In genomic region chr10:75235375-75236177, GRCh38 we compare ENCODE assay signal across 8 cellular contexts. TPM values are rescaled to one million over a fixed set of nuclear protein-coding genes. Genes with fewer than 3 reads are reported as not detected.
A peak's percentile ranks its signal among the peaks of the same experiment; 100 is the strongest.
DNase-seq lines count a peak whose midpoint lies in the region; ATAC-seq and TF ChIP-seq lines count a peak whose summit lies in the region.

COMTD1 (minus strand) TSS chr10:75235957; CDS start chr10:75235928, 29 bp downstream.

- POLR2A ChIA-PET in OCI-LY7 (lab: Charles Lee), result interaction anchor here (0.6 to 3.7 kb wide), 3 partner anchors 25 to 208 kb away, joined by 3 to 20 read pairs (median 3); partner anchors contain the start of gene VDAC2

- intact Hi-C loops in OCI-LY7 (cut with micrococcal nuclease; ENCODE audit: unreplicated experiment), result loop anchor here (1.0 to 10.0 kb wide), 5 partner anchors 47 to 993 kb away; partner anchors contain the start of gene SAMD8

- peak within 1 kb of the TSS; percentile 72 to 86 for H3K9ac ChIP-seq in mucosa of rectum (ENCODE audit: low read depth in 1 of 2, low read length in 2 of 2)

- TF ChIP-seq CTCF in OCI-LY7 (conservative IDR thresholded peaks at IDR 0.05; ENCODE audit: low read length), result peak; percentile 99
- TF ChIP-seq CTCF in epithelial cell of proximal tubule (conservative IDR thresholded peaks at IDR 0.05; ENCODE audit: low read depth, low read length), result peak; percentile 99

- peaks cover 4% of the 10 kb centered on the region; the same call in 1 of the 2 replicates for H4K20me1 ChIP-seq in OCI-LY7 (ENCODE audit: insufficient read depth, low read length)

- H3K4me3 ChIP-seq in OCI-LY7 (ENCODE audit: low read depth, low read length, poor library complexity, severe bottlenecking) (peak within 1 kb of the TSS; percentile 80), epithelial cell of proximal tubule (ENCODE audit: low read depth, low read length) (peak within 1 kb of the TSS; percentile 79), mucosa of rectum (ENCODE audit: low read length in 2 of 2) (peak within 1 kb of the TSS; percentile 70 to 77)

- H3K36me3 ChIP-seq in OCI-LY7 (ENCODE audit: insufficient read depth, low read length) (peaks cover 32% of the 10 kb centered on the region), mucosa of rectum (ENCODE audit: control insufficient read depth in 2 of 2, insufficient read depth in 2 of 2, low read length in 2 of 2) (peaks cover 19 to 23% of the 10 kb centered on the region in 2 donors)

- BruUV-seq in OCI-LY7 (replicated peaks; lab: Mats Ljungman, UMichigan), result no TSS peak

- CTCF ChIA-PET in OCI-LY7 (lab: Charles Lee; ENCODE audit: unreplicated experiment), result interaction anchor here (1.0 kb wide), 2 partner anchors 24 to 47 kb away, joined by 4 to 8 read pairs; partner anchors contain the start of gene VDAC2

- peak within 1 kb of the TSS; percentile 77 for H3K27ac ChIP-seq in OCI-LY7 (ENCODE audit: low read depth, low read length, poor library complexity, severe bottlenecking)
- H3K27ac ChIP-seq in mucosa of rectum (ENCODE audit: low read depth in 2 of 2, low read length in 2 of 2), result peak within 1 kb of the TSS; percentile 91 to 92

- H2AFZ ChIP-seq in OCI-LY7 (ENCODE audit: low read length), result peak within 1 kb of the TSS; percentile 98

- peaks cover 19% of the 10 kb centered on the region for H3K4me1 ChIP-seq in OCI-LY7 (ENCODE audit: insufficient read depth, low read length, poor library complexity, severe bottlenecking)
- H3K4me1 ChIP-seq in mucosa of rectum (ENCODE audit: control insufficient read depth in 2 of 2, insufficient read depth in 2 of 2, low read length in 2 of 2), result peaks cover 19 to 22% of the 10 kb centered on the region in 2 donors

- H3K27me3 ChIP-seq in mucosa of rectum (ENCODE audit: control insufficient read depth in 2 of 2, insufficient read depth in 2 of 2, low read length in 2 of 2), result no peaks in the 10 kb centered on the region

- H3K79me2 ChIP-seq in OCI-LY7 (ENCODE audit: insufficient read depth, low read depth, low read length), result no peaks in the 10 kb centered on the region

- no peaks in the 10 kb centered on the region for H3K9me3 ChIP-seq in OCI-LY7 (ENCODE audit: low read length)
- no peaks in the 10 kb centered on the region for H3K9me3 ChIP-seq in mucosa of rectum (ENCODE audit: control insufficient read depth in 2 of 2, low read length in 2 of 2)

- peak; percentile 73 for ATAC-seq in GM21526 (IDR thresholded peaks at IDR 0.05; ENCODE audit: low FRiP score, unreplicated experiment)

- H3K9me2 ChIP-seq in OCI-LY7 (ENCODE audit: insufficient read depth, low read length), result no peaks in the 10 kb centered on the region

- peak within 1 kb of the TSS; percentile 92 for H3K4me2 ChIP-seq in OCI-LY7 (ENCODE audit: low read length)

- DNase-seq in DMS153 (lab: John Stamatoyannopoulos, UW), result peak; percentile 90
- peak; percentile 87 for DNase-seq in HuH-7 (ENCODE audit: low spot score)
- peak; percentile 95 for DNase-seq in OCI-LY7 (ENCODE audit: low spot score)
- peak; percentile 97 for DNase-seq in activated T-cell treated with anti-CD3 and anti-CD28 coated beads for 48 hours (ENCODE audit: low read depth)
- DNase-seq in epithelial cell of proximal tubule (ENCODE audit: low read depth), result no peak
- peak; percentile 82 to 85 for DNase-seq in stimulated activated CD8-positive, alpha-beta memory T cell treated with anti-CD3 and anti-CD28 coated beads, Interleukin-4, amount 100 ng/mL, for 4 hours (ENCODE audit: low read depth in 2 of 2, low spot score in 1 of 2)

RNA-seq across cellular contexts. Expression of gene COMTD1, which starts in this region (rescaled TPM):
- total RNA-seq in OCI-LY7 (2014; rRNA removed; shearing (Covaris generic)), result 20.7 and 37.7 TPM in 2 replicates
- total RNA-seq in OCI-LY7 (2022), result 37.6 and 47.2 TPM in 2 replicates
- 41.5 and 62.2 TPM in 2 replicates for total RNA-seq in epithelial cell of proximal tubule
